Comparison of ENCODE assay signal across 9 cellular contexts in the genomic region with DNA sequence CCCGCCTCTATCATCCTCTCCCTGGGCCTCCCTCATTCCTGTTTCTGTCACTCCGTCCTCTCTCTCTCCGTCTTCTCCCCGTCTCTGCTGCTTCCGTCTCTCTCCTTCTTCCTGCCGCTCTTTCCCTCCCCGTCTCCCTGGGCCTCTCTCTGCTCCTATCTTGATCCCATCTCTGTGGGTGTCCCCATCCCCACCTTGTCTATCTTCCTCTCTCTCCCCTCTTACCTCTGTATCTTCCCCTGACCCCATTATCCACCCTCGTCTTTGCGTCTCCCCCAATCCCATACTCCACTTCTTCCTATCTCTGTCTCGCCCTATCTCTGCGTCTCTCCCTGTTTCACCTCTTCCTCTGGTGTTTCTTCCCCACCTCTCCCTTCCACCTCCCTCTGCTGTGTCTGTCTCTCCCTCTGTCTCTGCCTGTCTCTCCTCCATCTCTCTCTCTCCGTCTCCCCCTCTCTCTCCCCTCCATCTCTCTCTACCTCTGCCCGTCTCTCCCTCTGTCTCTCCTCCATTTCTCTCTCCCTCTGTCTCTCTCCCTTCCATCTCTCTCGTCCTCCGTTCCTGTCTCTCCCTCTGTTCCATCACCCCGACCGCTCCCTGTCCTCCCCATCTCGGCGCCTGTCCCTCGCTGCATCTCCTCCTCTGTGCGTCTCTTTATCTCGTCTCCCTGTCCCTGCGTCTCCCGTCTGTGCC. TPM values are rescaled to one million over a fixed set of nuclear protein-coding genes. Genes with fewer than 3 reads are reported as not detected.
DNase-seq lines count a peak whose midpoint lies in the region; ATAC-seq, FAIRE-seq and TF ChIP-seq lines count a peak whose summit lies in the region.
"Had no signal": no experiment of that assay in that cellular context is flagged by ENCODE, and none has a peak within 500 bp of the region (broad histone marks: within the 10 kb centered on the region; RNA-seq: fewer than 3 reads in every experiment).

No MANE protein-coding gene starts in this region.

- peak; percentile 73 for TF ChIP-seq POLR2A in K562 (conservative IDR thresholded peaks at IDR 0.05)

- no peak for DNase-seq in AG10803 (ENCODE audit: low read depth)
- no peak for DNase-seq in HFF-Myc (ENCODE audit: extremely low read depth, low read depth)
- DNase-seq in K562 (ENCODE audit: extremely low read depth in 1 of 4, low spot score in 3 of 4), result peak in 1 of 4 experiments; percentile 54
- no peak for DNase-seq in putamen (ENCODE audit: low spot score)
- no peak for DNase-seq in stimulated activated CD4-positive, alpha-beta T cell treated with anti-CD3 and anti-CD28 coated beads, Interleukin-2, amount 100 ng/mL, for 24 hours
- no peak for DNase-seq in AML-193 (lab: John Stamatoyannopoulos, UW)

- CTCF ChIA-PET in K562 (lab: Yijun Ruan, JAX; ENCODE audit: low intra/inter-chr PET ratio), result no interaction called here

- FAIRE-seq in K562 (lab: Jason Lieb, UNC), result peak; percentile 80

- no TSS peak for BruUV-seq in K562 (replicated peaks; lab: Mats Ljungman, UMichigan)

- H3K79me2 ChIP-seq in K562 (ENCODE audit: control insufficient read depth, insufficient read depth, low read length), result peaks cover 41% of the 10 kb centered on the region

- H2AFZ ChIP-seq in K562 (ENCODE audit: low read depth, low read length), result peak overlapping the region; percentile 77

- peak; percentile 0; the same call in 1 of the 3 replicates for ATAC-seq in K562
- no peak for ATAC-seq in HG03378 (IDR thresholded peaks at IDR 0.05; ENCODE audit: unreplicated experiment)

- no peak for TF ChIP-seq RAD21 in K562 (CRISPR knock-in tag; conservative IDR thresholded peaks at IDR 0.05 in 1 of 2, IDR thresholded peaks at IDR 0.05 in 1 of 2)

- intact Hi-C loops in K562 (cut with micrococcal nuclease), result loop anchor here (2.0 to 10.0 kb wide), 5 partner anchors 21 to 97 kb away; a partner anchor contains a TSS

- H3K9ac ChIP-seq in K562 (ENCODE audit: insufficient read depth in 1 of 2, low read depth in 2 of 2, low read length in 2 of 2), result peak overlapping the region; percentile 80 to 96

- H3K9me3 ChIP-seq in K562 (replicated peaks; ENCODE audit: control insufficient read depth, insufficient read depth, low read depth, low read length) (no peaks in the 10 kb centered on the region), muscle layer of duodenum (ENCODE audit: control insufficient read depth in 1 of 2, low read length in 2 of 2) (no peaks in the 10 kb centered on the region)

- peaks cover 39 to 76% of the 10 kb centered on the region in 2 experiments for H3K4me1 ChIP-seq in K562 (replicated peaks in 1 of 2; ENCODE audit: control insufficient read depth in 2 of 2, insufficient read depth in 2 of 2, low read length in 2 of 2)
- H3K4me1 ChIP-seq in muscle layer of duodenum (ENCODE audit: control insufficient read depth in 1 of 2, insufficient read depth in 2 of 2, low read length in 2 of 2), result peaks cover 0 to 14% of the 10 kb centered on the region in 2 donors

- TF ChIP-seq CTCF in AG10803 (conservative IDR thresholded peaks at IDR 0.05; ENCODE audit: low read length) (no peak), HFF-Myc (IDR thresholded peaks at IDR 0.05; ENCODE audit: low read depth, low read length, missing control alignments) (no peak), K562 (IDR thresholded peaks at IDR 0.05 in 2 of 3, conservative IDR thresholded peaks at IDR 0.05 in 1 of 3; ENCODE audit: insufficient read depth in 2 of 3, low read depth in 1 of 3, low read length in 3 of 3) (no peak)

- peak overlapping the region; percentile 68 for H3K4me3 ChIP-seq in AG10803 (ENCODE audit: low read length)
- peak overlapping the region; percentile 50 for H3K4me3 ChIP-seq in HFF-Myc (replicated peaks; ENCODE audit: low read depth, low read length)
- peak overlapping the region; percentile 75 for H3K4me3 ChIP-seq in K562
- H3K4me3 ChIP-seq in muscle layer of duodenum (ENCODE audit: low read depth in 1 of 2, low read length in 2 of 2), result peak overlapping the region; percentile 28 to 30

- under 1% methylated on average over 13 of the region's 24 CpGs for WGBS in K562 (ENCODE audit: insufficient coverage, low coverage, missing lambda C conversion rate)

- H3K9me1 ChIP-seq in K562 (ENCODE audit: control insufficient read depth, insufficient read depth, low read length), result no peaks in the 10 kb centered on the region

- in situ Hi-C loops in K562 (cut with MboI), result no loop called here

- POLR2A ChIA-PET in K562 (lab: Yijun Ruan, JAX), result interaction anchor here (0.9 kb wide), 1 partner anchor 9 kb away, joined by 3 read pairs; no protein-coding TSS in a partner anchor

- peak overlapping the region; percentile 97 for H3K4me2 ChIP-seq in K562 (ENCODE audit: insufficient read depth, low read length)

- peaks cover 4% of the 10 kb centered on the region; the same call in 2 of the 3 replicates for H3K36me3 ChIP-seq in K562 (ENCODE audit: control insufficient read depth, insufficient read depth, low read length)
- no peaks in the 10 kb centered on the region for H3K36me3 ChIP-seq in muscle layer of duodenum (ENCODE audit: control insufficient read depth in 1 of 2, insufficient read depth in 2 of 2, low read length in 2 of 2)

- peak overlapping the region; percentile 84 for H3K27ac ChIP-seq in K562 (ENCODE audit: extremely low read depth, low read depth, low read length)
- H3K27ac ChIP-seq in muscle layer of duodenum (ENCODE audit: low read length), result no peak overlapping the region

- H4K20me1 ChIP-seq in K562 (replicated peaks; ENCODE audit: control insufficient read depth, insufficient read depth, low read length), result peaks cover 10% of the 10 kb centered on the region

- TF ChIP-seq EP300 in K562 (IDR thresholded peaks at IDR 0.05; ENCODE audit: low read length), result no peak

- H3K27me3 ChIP-seq in K562 (ENCODE audit: control insufficient read depth in 2 of 2, insufficient read depth in 2 of 2, low read length in 2 of 2) (no peaks in the 10 kb centered on the region), muscle layer of duodenum (ENCODE audit: low read depth, low read length) (peaks cover 50% of the 10 kb centered on the region)

RNA-seq across cellular contexts. Expression of a gene that starts 4.3 kb away (rescaled TPM):
- 10.1 and 29.7 TPM in 2 replicates for total RNA-seq in K562 (2011; cell fraction: chromatin; rRNA removed; ENCODE audit: low replicate concordance)
- total RNA-seq in K562 (2011; cell fraction: nucleolus; rRNA removed), result 20.7 and 23.5 TPM in 2 replicates
- total RNA-seq in K562 (2011; cell fraction: nucleoplasm; rRNA removed), result 16.9 and 17.3 TPM in 2 replicates
- 4.7 and 5.3 TPM in 2 replicates for total RNA-seq in K562 (2014; rRNA removed)
- total RNA-seq in K562 (2014; rRNA removed; fragmentation: Illumina TruSeq; extraction: Trizol), result 0.86 and 0.98 TPM in 2 replicates
- total RNA-seq in K562 (2015; rRNA removed; fragmentation: Illumina TruSeq; extraction: Trizol), result 1.8 and 2.7 TPM in 2 replicates
- 24.7 and 31.5 TPM in 2 replicates for total RNA-seq in K562 (2021)
- polyA plus RNA-seq in K562 (2011; rRNA removed), result 0.95 and 2.5 TPM in 2 replicates
- polyA plus RNA-seq in K562 (2011; cell fraction: cytosol; rRNA removed), result 2.4 and 3.0 TPM in 2 replicates
- polyA plus RNA-seq in K562 (2011; cell fraction: nucleus; rRNA removed), result 10.1 and 14.4 TPM in 2 replicates
- polyA plus RNA-seq in K562 (2012), result 12.9 and 14.4 TPM in 2 replicates
- polyA plus RNA-seq in K562 (2014; fragmentation: Illumina TruSeq; extraction: Trizol), result 7.5 and 12.0 TPM in 2 replicates
- polyA plus RNA-seq in K562 (2014; fragmentation: Nextera tagmentation; extraction: Ambion mirVana), result under 1 TPM; 0.32 to 0.55 TPM
- polyA plus RNA-seq in K562 (2014; rRNA removed), result 5.3 and 5.6 TPM in 2 replicates
- 1.9 and 2.3 TPM in 2 replicates for polyA minus RNA-seq in K562 (2011; rRNA and poly(A)+ RNA removed)
- 15.0 and 18.7 TPM in 2 replicates for polyA minus RNA-seq in K562 (2011; cell fraction: cytosol; rRNA and poly(A)+ RNA removed)
- 7.8 and 8.8 TPM in 2 replicates for polyA minus RNA-seq in K562 (2011; cell fraction: nucleus; rRNA and poly(A)+ RNA removed)

RNA-seq across cellular contexts. Expression of a gene that starts 6.4 kb away (rescaled TPM):
- 108 and 202 TPM in 2 replicates for total RNA-seq in K562 (2011; cell fraction: chromatin; rRNA removed; ENCODE audit: low replicate concordance)
- 194 and 232 TPM in 2 replicates for total RNA-seq in K562 (2011; cell fraction: nucleolus; rRNA removed)
- 218 and 234 TPM in 2 replicates for total RNA-seq in K562 (2011; cell fraction: nucleoplasm; rRNA removed)
- 54.2 and 66.1 TPM in 2 replicates for total RNA-seq in K562 (2014; rRNA removed)
- 49.1 and 52.5 TPM in 2 replicates for total RNA-seq in K562 (2014; rRNA removed; fragmentation: Illumina TruSeq; extraction: Trizol)
- 58.5 and 60.6 TPM in 2 replicates for total RNA-seq in K562 (2015; rRNA removed; fragmentation: Illumina TruSeq; extraction: Trizol)
- total RNA-seq in K562 (2021), result 133 and 138 TPM in 2 replicates
- polyA plus RNA-seq in K562 (2011; rRNA removed), result 82.9 and 185 TPM in 2 replicates
- 130 and 145 TPM in 2 replicates for polyA plus RNA-seq in K562 (2011; cell fraction: cytosol; rRNA removed)
- polyA plus RNA-seq in K562 (2011; cell fraction: nucleus; rRNA removed), result 95.0 and 123 TPM in 2 replicates
- polyA plus RNA-seq in K562 (2012), result 104 and 182 TPM in 2 replicates
- polyA plus RNA-seq in K562 (2014; fragmentation: Illumina TruSeq; extraction: Trizol), result 165 and 185 TPM in 2 replicates
- polyA plus RNA-seq in K562 (2014; fragmentation: Nextera tagmentation; extraction: Ambion mirVana), result 10 to 100 TPM in 1 of 2 experiments, 1 to 10 TPM in 1; 6.1 to 11.1 TPM
- 75.0 and 76.4 TPM in 2 replicates for polyA plus RNA-seq in K562 (2014; rRNA removed)
- 42.4 and 68.6 TPM in 2 replicates for polyA minus RNA-seq in K562 (2011; rRNA and poly(A)+ RNA removed)
- 60.7 and 117 TPM in 2 replicates for polyA minus RNA-seq in K562 (2011; cell fraction: cytosol; rRNA and poly(A)+ RNA removed)
- polyA minus RNA-seq in K562 (2011; cell fraction: nucleus; rRNA and poly(A)+ RNA removed), result 10.4 and 21.3 TPM in 2 replicates

RNA-seq across cellular contexts. Expression of a gene that starts 33.6 kb away (rescaled TPM):
- total RNA-seq in K562 (2011; cell fraction: chromatin; rRNA removed; ENCODE audit: low replicate concordance), result not detected in 2 replicates
- not detected in 2 replicates for total RNA-seq in K562 (2011; cell fraction: nucleolus; rRNA removed)
- not detected in 2 replicates for total RNA-seq in K562 (2011; cell fraction: nucleoplasm; rRNA removed)
- not detected in 2 replicates for total RNA-seq in K562 (2014; rRNA removed)
- not detected in 2 replicates for total RNA-seq in K562 (2014; rRNA removed; fragmentation: Illumina TruSeq; extraction: Trizol)
- total RNA-seq in K562 (2015; rRNA removed; fragmentation: Illumina TruSeq; extraction: Trizol), result not detected in 2 replicates
- not detected in 2 replicates for total RNA-seq in K562 (2021)
- 0.19 TPM in 1 of 2 replicates, not detected in the other for polyA plus RNA-seq in K562 (2011; rRNA removed)
- 0.07 and 0.09 TPM in 2 replicates for polyA plus RNA-seq in K562 (2011; cell fraction: cytosol; rRNA removed)
- not detected in 2 replicates for polyA plus RNA-seq in K562 (2011; cell fraction: nucleus; rRNA removed)
- 0.22 and 0.46 TPM in 2 replicates for polyA plus RNA-seq in K562 (2012)
- polyA plus RNA-seq in K562 (2014; fragmentation: Illumina TruSeq; extraction: Trizol), result 0.28 TPM in 1 of 2 replicates, not detected in the other
- under 1 TPM in 1 of 2 experiments, not detected in 1; 0.14 TPM for polyA plus RNA-seq in K562 (2014; fragmentation: Nextera tagmentation; extraction: Ambion mirVana)
- 0.07 TPM in 1 of 2 replicates, not detected in the other for polyA plus RNA-seq in K562 (2014; rRNA removed)
- polyA minus RNA-seq in K562 (2011; rRNA and poly(A)+ RNA removed), result 0.21 TPM in 2 replicates
- not detected in 2 replicates for polyA minus RNA-seq in K562 (2011; cell fraction: cytosol; rRNA and poly(A)+ RNA removed)
- polyA minus RNA-seq in K562 (2011; cell fraction: nucleus; rRNA and poly(A)+ RNA removed), result not detected in 2 replicates
- total RNA-seq: dermis blood vessel endothelial cell had no signal

RNA-seq across cellular contexts. Expression of a gene that starts 34.0 kb away (rescaled TPM):
- 29.3 and 59.3 TPM in 2 replicates for total RNA-seq in K562 (2011; cell fraction: chromatin; rRNA removed; ENCODE audit: low replicate concordance)
- total RNA-seq in K562 (2011; cell fraction: nucleolus; rRNA removed), result 38.5 and 49.2 TPM in 2 replicates
- total RNA-seq in K562 (2011; cell fraction: nucleoplasm; rRNA removed), result 33.1 and 37.4 TPM in 2 replicates
- total RNA-seq in K562 (2014; rRNA removed) (2.3 and 5.1 TPM in 2 replicates), K562 (2014; rRNA removed; fragmentation: Illumina TruSeq; extraction: Trizol) (0.96 and 1.9 TPM in 2 replicates), K562 (2015; rRNA removed; fragmentation: Illumina TruSeq; extraction: Trizol) (2.5 and 4.3 TPM in 2 replicates), K562 (2021) (7.9 and 8.8 TPM in 2 replicates)
- polyA plus RNA-seq in K562 (2011; rRNA removed) (6.6 and 12.4 TPM in 2 replicates), K562 (2014; fragmentation: Illumina TruSeq; extraction: Trizol) (4.7 and 5.0 TPM in 2 replicates), K562 (2014; fragmentation: Nextera tagmentation; extraction: Ambion mirVana) (under 1 TPM; 0.66 to 0.67 TPM), K562 (2014; rRNA removed) (7.2 and 7.8 TPM in 2 replicates)
- 9.7 and 10.7 TPM in 2 replicates for polyA plus RNA-seq in K562 (2011; cell fraction: cytosol; rRNA removed)
- 52.1 and 58.7 TPM in 2 replicates for polyA plus RNA-seq in K562 (2011; cell fraction: nucleus; rRNA removed)
- polyA plus RNA-seq in K562 (2012), result 5.2 and 12.0 TPM in 2 replicates
- polyA minus RNA-seq in K562 (2011; rRNA and poly(A)+ RNA removed), result 3.8 and 5.5 TPM in 2 replicates
- polyA minus RNA-seq in K562 (2011; cell fraction: cytosol; rRNA and poly(A)+ RNA removed), result 10.0 and 12.9 TPM in 2 replicates
- polyA minus RNA-seq in K562 (2011; cell fraction: nucleus; rRNA and poly(A)+ RNA removed), result 8.5 and 16.0 TPM in 2 replicates

RNA-seq across cellular contexts. Expression of a gene that starts 48.0 kb away (rescaled TPM):
- total RNA-seq in K562 (2011; cell fraction: chromatin; rRNA removed; ENCODE audit: low replicate concordance), result 26.3 and 57.2 TPM in 2 replicates
- total RNA-seq in K562 (2011; cell fraction: nucleolus; rRNA removed), result 42.0 and 43.3 TPM in 2 replicates
- 29.6 and 33.7 TPM in 2 replicates for total RNA-seq in K562 (2011; cell fraction: nucleoplasm; rRNA removed)
- 44.0 and 48.7 TPM in 2 replicates for total RNA-seq in K562 (2014; rRNA removed)
- 20.4 and 21.2 TPM in 2 replicates for total RNA-seq in K562 (2014; rRNA removed; fragmentation: Illumina TruSeq; extraction: Trizol)
- total RNA-seq in K562 (2015; rRNA removed; fragmentation: Illumina TruSeq; extraction: Trizol), result 47.2 and 50.6 TPM in 2 replicates
- 87.2 and 88.2 TPM in 2 replicates for total RNA-seq in K562 (2021)
- polyA plus RNA-seq in K562 (2011; rRNA removed), result 22.2 and 22.4 TPM in 2 replicates
- polyA plus RNA-seq in K562 (2011; cell fraction: cytosol; rRNA removed), result 20.0 and 52.3 TPM in 2 replicates
- polyA plus RNA-seq in K562 (2011; cell fraction: nucleus; rRNA removed), result 13.5 and 20.7 TPM in 2 replicates
- polyA plus RNA-seq in K562 (2012), result 26.6 and 47.2 TPM in 2 replicates
- polyA plus RNA-seq in K562 (2014; fragmentation: Illumina TruSeq; extraction: Trizol), result 24.5 and 44.3 TPM in 2 replicates
- polyA plus RNA-seq in K562 (2014; fragmentation: Nextera tagmentation; extraction: Ambion mirVana), result 1 to 10 TPM; 1.5 to 2.6 TPM
- polyA plus RNA-seq in K562 (2014; rRNA removed), result 51.4 and 55.4 TPM in 2 replicates
- 11.4 and 14.9 TPM in 2 replicates for polyA minus RNA-seq in K562 (2011; rRNA and poly(A)+ RNA removed)
- 25.1 and 33.2 TPM in 2 replicates for polyA minus RNA-seq in K562 (2011; cell fraction: cytosol; rRNA and poly(A)+ RNA removed)
- 12.3 and 17.1 TPM in 2 replicates for polyA minus RNA-seq in K562 (2011; cell fraction: nucleus; rRNA and poly(A)+ RNA removed)
